24 cellular contexts compared by ENCODE assay signal in the genomic region with DNA sequence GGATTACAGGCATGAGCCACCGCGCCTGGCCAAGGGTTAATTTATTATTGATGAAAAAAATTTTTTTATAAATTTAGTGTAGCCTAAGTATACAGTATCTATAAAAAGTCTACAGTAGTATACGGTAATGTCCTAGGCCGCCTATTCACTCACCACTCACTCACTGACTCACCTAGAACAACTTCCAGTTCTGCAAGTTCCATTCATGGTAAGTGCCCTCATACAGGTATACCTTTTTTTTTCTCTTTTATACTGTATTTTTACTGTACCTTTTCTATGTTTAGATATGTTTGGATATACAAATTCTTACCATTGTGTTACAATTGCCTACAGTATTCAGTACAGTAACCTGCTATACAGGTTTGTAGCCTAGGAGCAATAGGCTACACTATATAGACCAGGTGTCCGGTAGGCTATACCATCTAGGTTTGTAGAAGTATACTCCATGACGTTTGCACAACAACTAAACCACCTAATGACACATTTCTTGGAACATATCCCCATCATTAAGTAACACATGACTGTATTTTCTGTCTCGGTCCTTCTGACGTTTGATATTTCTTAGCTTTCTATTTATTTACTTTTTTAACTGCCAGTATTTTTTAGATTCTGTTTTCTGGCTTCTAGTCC. TPM values are rescaled to one million over a fixed set of nuclear protein-coding genes. Genes with fewer than 3 reads are reported as not detected.
DNase-seq lines count a peak whose midpoint lies in the region; TF ChIP-seq lines count a peak whose summit lies in the region.
"Had no signal": no experiment of that assay in that cellular context is flagged by ENCODE, and none has a peak within 500 bp of the region (broad histone marks: within the 10 kb centered on the region; RNA-seq: fewer than 3 reads in every experiment).

No MANE protein-coding gene starts in this region.

- peaks cover 74% of the 10 kb centered on the region for H3K36me3 Mint-ChIP-seq in MCF 10A (ENCODE audit: insufficient read depth, unreplicated experiment)
- H3K36me3 Mint-ChIP-seq in activated naive CD8-positive, alpha-beta T cell treated with anti-CD3 and anti-CD28 coated beads for 36 hours = peaks cover 52% of the 10 kb centered on the region
- peaks cover 52% of the 10 kb centered on the region for H3K36me3 Mint-ChIP-seq in neural progenitor cell

- no peak for TF ChIP-seq CTCF in MCF 10A (IDR thresholded peaks at IDR 0.05; ENCODE audit: unreplicated experiment)
- TF ChIP-seq CTCF in breast epithelium (IDR thresholded peaks at IDR 0.05) = no peak
- TF ChIP-seq CTCF in testis (IDR thresholded peaks at IDR 0.05) = no peak
- no peak for TF ChIP-seq CTCF in neural progenitor cell (IDR thresholded peaks at IDR 0.05)

- DNase-seq in MCF 10A (ENCODE audit: unreplicated experiment) = peak; percentile 69
- DNase-seq in breast epithelium (ENCODE audit: low spot score in 2 of 2) = no peak
- DNase-seq in activated naive CD8-positive, alpha-beta T cell treated with anti-CD3 and anti-CD28 coated beads for 36 hours = no peak
- peak; percentile 15 for DNase-seq in iris pigment epithelial cell (ENCODE audit: low read depth)
- no peak for DNase-seq in SW 1271 (lab: John Stamatoyannopoulos, UW)
- no peak for DNase-seq in testis
- no peak for DNase-seq in neural progenitor cell (ENCODE audit: low spot score)
- DNase-seq: activated CD8-positive, alpha-beta memory T cell treated with anti-CD3 and anti-CD28 coated beads, Interleukin-2, amount 50 U/mL, for 48 hours; effector CD8-positive, alpha-beta T cell; H9; left cardiac atrium; mesendoderm; MM.1S; NCI-H1417 treated with DMSO at 0.1 percent for 48 hours; NCI-H510A treated with DMSO at 0.1 percent for 48 hours; retina; spleen; stimulated activated CD4-positive, alpha-beta T cell treated with anti-CD3 and anti-CD28 coated beads, Interleukin-4, amount 100 ng/mL, for 24 hours; stimulated activated naive CD8-positive, alpha-beta T cell treated with anti-CD3 and anti-CD28 coated beads, Interleukin-15, amount 100 ng/mL, for 72 hours; upper lobe of right lung had no signal

- no TSS peak for BruUV-seq in MCF 10A (replicated peaks; lab: Mats Ljungman, UMichigan)

- H3K4me1 ChIP-seq in breast epithelium = no peaks in the 10 kb centered on the region
- H3K4me1 ChIP-seq in testis = no peaks in the 10 kb centered on the region
- H3K4me1 ChIP-seq in neural progenitor cell = no peaks in the 10 kb centered on the region
- H3K4me1 ChIP-seq: upper lobe of right lung had no signal

- POLR2A ChIA-PET in MCF 10A (lab: Yijun Ruan, JAX) = interaction anchor here (0.6 to 1.4 kb wide), 4 partner anchors 22 to 342 kb away, joined by 3 to 4 read pairs (median 3); no protein-coding TSS in a partner anchor

- intact Hi-C loops in MCF 10A (cut with micrococcal nuclease) = no loop called here
- intact Hi-C loops in breast epithelium (cut with DNase I; ENCODE audit: low total_unique reads) = no loop called here
- intact Hi-C loops in testis (cut with DNase I; ENCODE audit: low total_unique reads) = no loop called here

- H3K9me3 ChIP-seq in breast epithelium (no peaks in the 10 kb centered on the region), testis (no peaks in the 10 kb centered on the region), neural progenitor cell (ENCODE audit: low read depth) (no peaks in the 10 kb centered on the region)
- H3K9me3 ChIP-seq: spleen, upper lobe of right lung had no signal

- H3K79me2 ChIP-seq in neural progenitor cell (ENCODE audit: low read depth) = no peaks in the 10 kb centered on the region

- no peak overlapping the region for H2AFZ ChIP-seq in neural progenitor cell (replicated peaks)

- H3F3A ChIP-seq in neural progenitor cell (ENCODE audit: low read depth) = no peaks in the 10 kb centered on the region

- 90 to 92% methylated on average over 8 of the region's 8 CpGs for WGBS in testis, 2 donors

- TF ChIP-seq POLR2A in breast epithelium (IDR thresholded peaks at IDR 0.05) = no peak
- TF ChIP-seq POLR2A in testis (IDR thresholded peaks at IDR 0.05) = no peak

- no peaks in the 10 kb centered on the region for H3K36me3 ChIP-seq in breast epithelium
- H3K36me3 ChIP-seq in testis (ENCODE audit: low read depth, missing control alignments) = no peaks in the 10 kb centered on the region
- peaks cover 16% of the 10 kb centered on the region for H3K36me3 ChIP-seq in neural progenitor cell

- no peak overlapping the region for H3K9ac ChIP-seq in neural progenitor cell

- H3K4me2 ChIP-seq in neural progenitor cell = no peak overlapping the region

- H3K4me3 Mint-ChIP-seq in MCF 10A (ENCODE audit: unreplicated experiment) (peak overlapping the region; percentile 41), neural progenitor cell (no peak overlapping the region)
- no peak overlapping the region for H3K4me3 Mint-ChIP-seq in activated naive CD8-positive, alpha-beta T cell treated with anti-CD3 and anti-CD28 coated beads for 36 hours
- H3K4me3 Mint-ChIP-seq: H9; stimulated activated naive CD8-positive, alpha-beta T cell treated with anti-CD3 and anti-CD28 coated beads, Interleukin-15, amount 100 ng/mL, for 72 hours had no signal

- H3K4me3 ChIP-seq in breast epithelium = no peak overlapping the region
- no peak overlapping the region for H3K4me3 ChIP-seq in testis
- H3K4me3 ChIP-seq in neural progenitor cell = no peak overlapping the region
- H3K4me3 ChIP-seq: K562, SK-N-MC, spleen, upper lobe of right lung had no signal

- H3K9me3 Mint-ChIP-seq in MCF 10A (ENCODE audit: unreplicated experiment) (peaks cover 7% of the 10 kb centered on the region), neural progenitor cell (no peaks in the 10 kb centered on the region)
- H3K9me3 Mint-ChIP-seq in activated naive CD8-positive, alpha-beta T cell treated with anti-CD3 and anti-CD28 coated beads for 36 hours = no peaks in the 10 kb centered on the region
- H3K9me3 Mint-ChIP-seq: H9; stimulated activated naive CD8-positive, alpha-beta T cell treated with anti-CD3 and anti-CD28 coated beads, Interleukin-15, amount 100 ng/mL, for 72 hours had no signal

- no peak overlapping the region for H3K27ac ChIP-seq in breast epithelium
- no peak overlapping the region for H3K27ac ChIP-seq in testis
- no peak overlapping the region for H3K27ac ChIP-seq in neural progenitor cell
- H3K27ac ChIP-seq: C4-2B, SK-N-MC, spleen, upper lobe of right lung had no signal

- H3K27ac Mint-ChIP-seq in MCF 10A (ENCODE audit: low read depth, unreplicated experiment) (peak overlapping the region; percentile 61), neural progenitor cell (no peak overlapping the region)
- peak overlapping the region; percentile 73 for H3K27ac Mint-ChIP-seq in activated naive CD8-positive, alpha-beta T cell treated with anti-CD3 and anti-CD28 coated beads for 36 hours

- CTCF ChIA-PET in MCF 10A (lab: Yijun Ruan, JAX) = interaction anchor here (0.6 to 1.0 kb wide), 5 partner anchors 33 to 289 kb away, joined by 3 to 4 read pairs (median 3); partner anchors contain the start of gene GARIN1A

- H4K20me1 ChIP-seq in neural progenitor cell (ENCODE audit: low read depth) = no peaks in the 10 kb centered on the region

- H3K27me3 Mint-ChIP-seq in MCF 10A (ENCODE audit: insufficient read depth, unreplicated experiment) = no peaks in the 10 kb centered on the region
- H3K27me3 Mint-ChIP-seq in activated naive CD8-positive, alpha-beta T cell treated with anti-CD3 and anti-CD28 coated beads for 36 hours = no peaks in the 10 kb centered on the region
- no peaks in the 10 kb centered on the region for H3K27me3 Mint-ChIP-seq in neural progenitor cell (ENCODE audit: insufficient read depth, low read depth)
- H3K27me3 Mint-ChIP-seq: stimulated activated naive CD8-positive, alpha-beta T cell treated with anti-CD3 and anti-CD28 coated beads, Interleukin-15, amount 100 ng/mL, for 72 hours had no signal

- H3K4me1 Mint-ChIP-seq in MCF 10A (ENCODE audit: insufficient read depth, unreplicated experiment) (peaks cover 24% of the 10 kb centered on the region), neural progenitor cell (no peaks in the 10 kb centered on the region)
- H3K4me1 Mint-ChIP-seq in activated naive CD8-positive, alpha-beta T cell treated with anti-CD3 and anti-CD28 coated beads for 36 hours = peaks cover 31% of the 10 kb centered on the region

- H3K27me3 ChIP-seq in breast epithelium (no peaks in the 10 kb centered on the region), testis (no peaks in the 10 kb centered on the region), neural progenitor cell (no peaks in the 10 kb centered on the region)
- H3K27me3 ChIP-seq: spleen, upper lobe of right lung had no signal

RNA-seq across cellular contexts. Expression of gene IRF5, which starts 23.4 kb away (rescaled TPM):
- total RNA-seq in MCF 10A (2022) = 7.5 and 10.1 TPM in 2 replicates
- total RNA-seq in breast epithelium = 10 to 100 TPM in 2 of 3 donors, 1 to 10 TPM in 1; 4.6 to 19.4 (median 11.1) TPM
- 1 to 10 TPM; 3.8 to 4.0 TPM for total RNA-seq in activated naive CD8-positive, alpha-beta T cell treated with anti-CD3 and anti-CD28 coated beads for 36 hours
- total RNA-seq in testis = 1 to 10 TPM; 2.9 to 5.6 TPM
- polyA plus RNA-seq in testis (ENCODE audit: insufficient read depth, low read depth, low replicate concordance) = 4.6 TPM
- 0.22 and 0.28 TPM in 2 replicates for total RNA-seq in neural progenitor cell (ENCODE audit: low replicate concordance)
- total RNA-seq: RPMI7951 had no signal
- polyA plus RNA-seq: K562 had no signal

RNA-seq across cellular contexts. Expression of gene KCP, which starts 50.6 kb away (rescaled TPM):
- 0.42 and 0.68 TPM in 2 replicates for total RNA-seq in MCF 10A (2022)
- total RNA-seq in breast epithelium = 1 to 10 TPM in 1 of 3 donors, under 1 TPM in 2; 0.33 to 2.2 (median 0.88) TPM
- total RNA-seq in activated naive CD8-positive, alpha-beta T cell treated with anti-CD3 and anti-CD28 coated beads for 36 hours = under 1 TPM; 0.10 to 0.14 TPM
- total RNA-seq in testis = 1 to 10 TPM in 1 of 2 donors, under 1 TPM in 1; 0.68 to 1.2 TPM
- 1.4 TPM for polyA plus RNA-seq in testis (ENCODE audit: insufficient read depth, low read depth, low replicate concordance)
- 0.06 and 3.5 TPM in 2 replicates for total RNA-seq in neural progenitor cell (ENCODE audit: low replicate concordance)
- total RNA-seq: RPMI7951 had no signal

Comparison
In these comparisons a context has a peak if more than half of its experiments do, and no peak if none do; other contexts are left out.
1. DNase-seq: peak in MCF 10A (single experiment) and iris pigment epithelial cell (single experiment); none in breast epithelium (0 of 2), activated naive CD8-positive, alpha-beta T cell treated with anti-CD3 and anti-CD28 coated beads for 36 hours (single experiment), SW 1271 (0 of 2), testis (single experiment) and neural progenitor cell (single experiment).